In the genomic region with DNA sequence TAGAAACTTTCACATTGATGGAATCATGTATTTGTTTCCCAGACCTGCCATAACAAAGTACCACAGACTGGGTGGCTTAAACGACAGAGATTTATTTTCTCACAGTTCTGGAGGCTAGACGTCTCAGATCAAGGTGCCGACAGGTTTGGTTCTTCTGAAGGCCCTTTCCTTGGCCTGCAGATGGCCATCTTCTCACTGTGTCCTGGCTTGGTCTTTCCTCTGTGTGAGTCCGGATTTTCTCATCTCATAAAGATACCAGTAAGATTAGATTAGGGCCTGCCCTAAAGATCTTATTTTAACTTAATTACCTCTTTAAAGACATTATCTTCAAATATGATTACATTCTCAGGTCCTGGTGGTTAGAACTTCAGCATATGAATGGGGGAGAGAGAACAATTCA, we compare ENCODE assay signal across 18 cellular contexts. TPM values are rescaled to one million over a fixed set of nuclear protein-coding genes. Genes with fewer than 3 reads are reported as not detected.
DNase-seq lines count a peak whose midpoint lies in the region; ATAC-seq and TF ChIP-seq lines count a peak whose summit lies in the region.
"Had no signal": no experiment of that assay in that cellular context is flagged by ENCODE, and none has a peak within 500 bp of the region (broad histone marks: within the 10 kb centered on the region; RNA-seq: fewer than 3 reads in every experiment).

No MANE protein-coding gene starts in this region.

- H3K36me3 Mint-ChIP-seq in CD4-positive, CD25-positive, alpha-beta regulatory T cell: peaks cover 3% of the 10 kb centered on the region
- peaks cover 10 to 29% of the 10 kb centered on the region in 2 donors for H3K36me3 Mint-ChIP-seq in CD4-positive, alpha-beta memory T cell
- H3K36me3 Mint-ChIP-seq in T-helper 17 cell (ENCODE audit: low read depth): peaks cover 2% of the 10 kb centered on the region
- H3K36me3 Mint-ChIP-seq in endodermal cell (ENCODE audit: low read depth): peaks cover 7% of the 10 kb centered on the region

- H3K4me1 ChIP-seq in CD4-positive, CD25-positive, alpha-beta regulatory T cell (ENCODE audit: control insufficient read depth, insufficient read depth, low read length, poor library complexity, severe bottlenecking): peaks cover 68% of the 10 kb centered on the region
- H3K4me1 ChIP-seq in CD4-positive, alpha-beta memory T cell (ENCODE audit: insufficient read depth, low read length): peaks cover 67% of the 10 kb centered on the region
- H3K4me1 ChIP-seq in endodermal cell (ENCODE audit: control insufficient read depth, insufficient read depth, low read length) (no peaks in the 10 kb centered on the region), upper lobe of right lung (peaks cover 9% of the 10 kb centered on the region)
- H3K4me1 ChIP-seq: Caco-2 had no signal

- H3K4me3 Mint-ChIP-seq in CD4-positive, CD25-positive, alpha-beta regulatory T cell: peak overlapping the region in 2 of 4 donors; percentile 39 to 54
- peak overlapping the region in 2 of 8 donors; percentile 25 to 39 for H3K4me3 Mint-ChIP-seq in CD4-positive, alpha-beta memory T cell
- peak overlapping the region; percentile 31 for H3K4me3 Mint-ChIP-seq in T-helper 17 cell
- no peak overlapping the region for H3K4me3 Mint-ChIP-seq in endodermal cell

- WGBS in endodermal cell (ENCODE audit: insufficient coverage in 1 of 2, insufficient read length in 1 of 2), 2 experiments: 81 to 87% methylated on average over 3 to 4 of the region's 4 CpGs

- no peak for ATAC-seq in CD4-positive, CD25-positive, alpha-beta regulatory T cell (ENCODE audit: low read depth in 2 of 2)
- ATAC-seq in T-helper 17 cell (no peak), upper lobe of right lung (no peak), GM18873 (IDR thresholded peaks at IDR 0.05; ENCODE audit: low FRiP score, unreplicated experiment) (no peak)
- ATAC-seq: heart left ventricle had no signal

- no peak overlapping the region for H3K27ac ChIP-seq in CD4-positive, CD25-positive, alpha-beta regulatory T cell (ENCODE audit: insufficient read depth, low read length, poor library complexity, severe bottlenecking)
- H3K27ac ChIP-seq in CD4-positive, alpha-beta memory T cell (ENCODE audit: low read depth, low read length): no peak overlapping the region
- H3K27ac ChIP-seq in endodermal cell (ENCODE audit: low read depth, low read length) (peak overlapping the region; percentile 60), upper lobe of right lung (no peak overlapping the region)
- H3K27ac ChIP-seq: heart left ventricle, left ventricle myocardium inferior, SK-N-MC had no signal

- H3K27me3 Mint-ChIP-seq in CD4-positive, CD25-positive, alpha-beta regulatory T cell: no peaks in the 10 kb centered on the region
- no peaks in the 10 kb centered on the region for H3K27me3 Mint-ChIP-seq in CD4-positive, alpha-beta memory T cell
- H3K27me3 Mint-ChIP-seq in T-helper 17 cell: no peaks in the 10 kb centered on the region
- no peaks in the 10 kb centered on the region for H3K27me3 Mint-ChIP-seq in endodermal cell (ENCODE audit: insufficient read depth)

- DNase-seq in CD4-positive, CD25-positive, alpha-beta regulatory T cell: no peak
- DNase-seq in CD4-positive, alpha-beta memory T cell: no peak
- DNase-seq in T-helper 17 cell: no peak
- no peak for DNase-seq in endodermal cell
- no peak for DNase-seq in upper lobe of right lung
- DNase-seq in mesenteric fat pad (ENCODE audit: low spot score): no peak
- DNase-seq: activated CD4-positive, CD25-positive, alpha-beta regulatory T cell treated with anti-CD3 and anti-CD28 coated beads, Interleukin-2, amount 50 U/mL, for 72 hours; Caco-2; cortex of kidney; heart left ventricle; left ventricle myocardium inferior; NCI-H1105 treated with DMSO at 0.1 percent for 48 hours; NCI-H510A; stimulated activated CD4-positive, alpha-beta T cell treated with anti-CD3 and anti-CD28 coated beads, Interleukin-4, amount 100 ng/mL, for 24 hours had no signal

- peaks cover 32 to 86% (median 53%) of the 10 kb centered on the region in 4 donors for H3K4me1 Mint-ChIP-seq in CD4-positive, CD25-positive, alpha-beta regulatory T cell
- H3K4me1 Mint-ChIP-seq in CD4-positive, alpha-beta memory T cell: peaks cover 46 to 76% (median 60%) of the 10 kb centered on the region in 4 donors
- H3K4me1 Mint-ChIP-seq in T-helper 17 cell: peaks cover 44% of the 10 kb centered on the region
- peaks cover 19% of the 10 kb centered on the region for H3K4me1 Mint-ChIP-seq in endodermal cell

- no peaks in the 10 kb centered on the region for H3K27me3 ChIP-seq in CD4-positive, CD25-positive, alpha-beta regulatory T cell (ENCODE audit: control insufficient read depth, insufficient read depth, low read length)
- H3K27me3 ChIP-seq in CD4-positive, alpha-beta memory T cell (ENCODE audit: insufficient read depth, low read length): no peaks in the 10 kb centered on the region
- no peaks in the 10 kb centered on the region for H3K27me3 ChIP-seq in endodermal cell (ENCODE audit: control insufficient read depth, insufficient read depth, low read length, poor library complexity, severe bottlenecking)
- H3K27me3 ChIP-seq in upper lobe of right lung: no peaks in the 10 kb centered on the region
- H3K27me3 ChIP-seq: heart left ventricle had no signal

- peaks cover 6% of the 10 kb centered on the region for H3K36me3 ChIP-seq in CD4-positive, CD25-positive, alpha-beta regulatory T cell (ENCODE audit: control insufficient read depth, insufficient read depth, low read length)
- peaks cover 11% of the 10 kb centered on the region for H3K36me3 ChIP-seq in CD4-positive, alpha-beta memory T cell (ENCODE audit: insufficient read depth, low read length)
- H3K36me3 ChIP-seq in endodermal cell (ENCODE audit: control insufficient read depth, insufficient read depth, low read length) (peaks cover 6% of the 10 kb centered on the region), upper lobe of right lung (no peaks in the 10 kb centered on the region)
- H3K36me3 ChIP-seq: HAP-1 had no signal

- CTCF ChIA-PET in CD4-positive, alpha-beta memory T cell (lab: Charles Lee; ENCODE audit: partially characterized antibody): no interaction called here

- no peaks in the 10 kb centered on the region for H3K9me3 ChIP-seq in CD4-positive, CD25-positive, alpha-beta regulatory T cell (ENCODE audit: control insufficient read depth in 2 of 2, low read length in 2 of 2)
- H3K9me3 ChIP-seq in CD4-positive, alpha-beta memory T cell (ENCODE audit: control insufficient read depth in 1 of 2, low read length in 2 of 2): no peaks in the 10 kb centered on the region
- H3K9me3 ChIP-seq in T-helper 17 cell (ENCODE audit: control insufficient read depth, low read length, poor library complexity, severe bottlenecking) (no peaks in the 10 kb centered on the region), endodermal cell (ENCODE audit: control insufficient read depth, low read length) (no peaks in the 10 kb centered on the region), upper lobe of right lung (no peaks in the 10 kb centered on the region)
- H3K9me3 ChIP-seq: Caco-2, HAP-1, heart left ventricle, left ventricle myocardium inferior had no signal

- no peak overlapping the region for H3K4me3 ChIP-seq in CD4-positive, CD25-positive, alpha-beta regulatory T cell (ENCODE audit: low read depth, low read length)
- H3K4me3 ChIP-seq in CD4-positive, alpha-beta memory T cell (ENCODE audit: low read length in 2 of 2): no peak overlapping the region
- no peak overlapping the region for H3K4me3 ChIP-seq in endodermal cell (ENCODE audit: low read length)
- no peak overlapping the region for H3K4me3 ChIP-seq in upper lobe of right lung
- H3K4me3 ChIP-seq: HAP-1, heart left ventricle, left ventricle myocardium inferior, SK-N-MC, smooth muscle cell had no signal

- no peak overlapping the region for H3K9ac ChIP-seq in endodermal cell (ENCODE audit: extremely low read depth, low read length, poor library complexity, severe bottlenecking)

- TF ChIP-seq CTCF in endodermal cell (conservative IDR thresholded peaks at IDR 0.05) (peak; percentile 31), upper lobe of right lung (IDR thresholded peaks at IDR 0.05) (no peak)

- intact Hi-C loops in CD4-positive, alpha-beta memory T cell (cut with micrococcal nuclease): no loop called here
- intact Hi-C loops in upper lobe of right lung (cut with DNase I): no loop called here

- POLR2A ChIA-PET in CD4-positive, alpha-beta memory T cell (lab: Charles Lee; ENCODE audit: partially characterized antibody): interaction anchor here (1.1 kb wide), 1 partner anchor 28 kb away, joined by 5 read pairs; no protein-coding TSS in a partner anchor

- H3K9me3 Mint-ChIP-seq in CD4-positive, CD25-positive, alpha-beta regulatory T cell: no peaks in the 10 kb centered on the region
- no peaks in the 10 kb centered on the region for H3K9me3 Mint-ChIP-seq in CD4-positive, alpha-beta memory T cell
- H3K9me3 Mint-ChIP-seq in endodermal cell: no peaks in the 10 kb centered on the region

- H3K27ac Mint-ChIP-seq in CD4-positive, CD25-positive, alpha-beta regulatory T cell: peak overlapping the region; percentile 52 to 85 (median 71)
- peak overlapping the region in 6 of 7 donors; percentile 10 to 81 (median 46) for H3K27ac Mint-ChIP-seq in CD4-positive, alpha-beta memory T cell
- H3K27ac Mint-ChIP-seq in T-helper 17 cell (peak overlapping the region; percentile 8), endodermal cell (no peak overlapping the region)

RNA-seq across cellular contexts. Expression of gene USP20, which starts 5.8 kb away (rescaled TPM):
- total RNA-seq in CD4-positive, CD25-positive, alpha-beta regulatory T cell: 116 TPM
- 10 to 100 TPM; 37.1 to 54.7 (median 46.9) TPM for polyA plus RNA-seq in CD4-positive, CD25-positive, alpha-beta regulatory T cell
- 100 to 1,000 TPM; 123 to 132 TPM for total RNA-seq in CD4-positive, alpha-beta memory T cell
- polyA plus RNA-seq in CD4-positive, alpha-beta memory T cell: 10 to 100 TPM; 36.5 to 55.9 TPM
- total RNA-seq in T-helper 17 cell: 10 to 100 TPM; 80.7 to 90.0 TPM
- 10 to 100 TPM; 24.4 to 25.8 TPM for total RNA-seq in endodermal cell
- polyA plus RNA-seq in endodermal cell (2013, experiment 1 of 2): 23.8 TPM
- 20.7 TPM for polyA plus RNA-seq in endodermal cell (2013, experiment 2 of 2)
- 21.4 TPM for total RNA-seq in upper lobe of right lung
- 16.8 TPM for total RNA-seq in mesenteric fat pad

RNA-seq across cellular contexts. Expression of gene C9orf78, which starts 6.0 kb away (rescaled TPM):
- total RNA-seq in CD4-positive, CD25-positive, alpha-beta regulatory T cell: 91.6 TPM
- 100 to 1,000 TPM; 155 to 196 (median 170) TPM for polyA plus RNA-seq in CD4-positive, CD25-positive, alpha-beta regulatory T cell
- total RNA-seq in CD4-positive, alpha-beta memory T cell: 10 to 100 TPM; 95.5 to 96.9 TPM
- 100 to 1,000 TPM; 204 to 206 TPM for polyA plus RNA-seq in CD4-positive, alpha-beta memory T cell
- total RNA-seq in T-helper 17 cell (100 to 1,000 TPM in 1 of 2 donors, 10 to 100 TPM in 1; 96.2 to 111 TPM), endodermal cell (10 to 100 TPM; 29.9 to 34.1 TPM), upper lobe of right lung (36.6 TPM), mesenteric fat pad (30.1 TPM)
- 42.8 TPM for polyA plus RNA-seq in endodermal cell (2013, experiment 1 of 2)
- polyA plus RNA-seq in endodermal cell (2013, experiment 2 of 2): 38.7 TPM

RNA-seq across cellular contexts. Expression of gene TOR1A, which starts 17.1 kb away (rescaled TPM):
- 19.3 TPM for total RNA-seq in CD4-positive, CD25-positive, alpha-beta regulatory T cell
- polyA plus RNA-seq in CD4-positive, CD25-positive, alpha-beta regulatory T cell: 10 to 100 TPM; 63.6 to 72.7 (median 69.6) TPM
- total RNA-seq in CD4-positive, alpha-beta memory T cell: 10 to 100 TPM; 39.8 to 41.9 TPM
- 10 to 100 TPM; 66.3 to 82.5 TPM for polyA plus RNA-seq in CD4-positive, alpha-beta memory T cell
- 10 to 100 TPM; 16.7 to 17.2 TPM for total RNA-seq in T-helper 17 cell
- total RNA-seq in endodermal cell: 10 to 100 TPM; 48.4 to 49.9 TPM
- polyA plus RNA-seq in endodermal cell (2013, experiment 1 of 2): 40.8 TPM
- 38.2 TPM for polyA plus RNA-seq in endodermal cell (2013, experiment 2 of 2)
- total RNA-seq in upper lobe of right lung: 35.5 TPM
- 33.9 TPM for total RNA-seq in mesenteric fat pad

RNA-seq across cellular contexts. Expression of gene TOR1B, which starts 38.1 kb away (rescaled TPM):
- 25.5 TPM for total RNA-seq in CD4-positive, CD25-positive, alpha-beta regulatory T cell
- polyA plus RNA-seq in CD4-positive, CD25-positive, alpha-beta regulatory T cell: 10 to 100 TPM; 11.6 to 27.2 (median 14.5) TPM
- total RNA-seq in CD4-positive, alpha-beta memory T cell: 10 to 100 TPM; 29.5 to 33.0 TPM
- 10 to 100 TPM; 17.5 to 24.4 TPM for polyA plus RNA-seq in CD4-positive, alpha-beta memory T cell
- total RNA-seq in T-helper 17 cell (10 to 100 TPM; 13.2 to 18.7 TPM), endodermal cell (10 to 100 TPM; 15.2 to 16.9 TPM), upper lobe of right lung (26.0 TPM), mesenteric fat pad (16.7 TPM)
- 18.2 TPM for polyA plus RNA-seq in endodermal cell (2013, experiment 1 of 2)
- polyA plus RNA-seq in endodermal cell (2013, experiment 2 of 2): 15.5 TPM
